In the genomic region with DNA sequence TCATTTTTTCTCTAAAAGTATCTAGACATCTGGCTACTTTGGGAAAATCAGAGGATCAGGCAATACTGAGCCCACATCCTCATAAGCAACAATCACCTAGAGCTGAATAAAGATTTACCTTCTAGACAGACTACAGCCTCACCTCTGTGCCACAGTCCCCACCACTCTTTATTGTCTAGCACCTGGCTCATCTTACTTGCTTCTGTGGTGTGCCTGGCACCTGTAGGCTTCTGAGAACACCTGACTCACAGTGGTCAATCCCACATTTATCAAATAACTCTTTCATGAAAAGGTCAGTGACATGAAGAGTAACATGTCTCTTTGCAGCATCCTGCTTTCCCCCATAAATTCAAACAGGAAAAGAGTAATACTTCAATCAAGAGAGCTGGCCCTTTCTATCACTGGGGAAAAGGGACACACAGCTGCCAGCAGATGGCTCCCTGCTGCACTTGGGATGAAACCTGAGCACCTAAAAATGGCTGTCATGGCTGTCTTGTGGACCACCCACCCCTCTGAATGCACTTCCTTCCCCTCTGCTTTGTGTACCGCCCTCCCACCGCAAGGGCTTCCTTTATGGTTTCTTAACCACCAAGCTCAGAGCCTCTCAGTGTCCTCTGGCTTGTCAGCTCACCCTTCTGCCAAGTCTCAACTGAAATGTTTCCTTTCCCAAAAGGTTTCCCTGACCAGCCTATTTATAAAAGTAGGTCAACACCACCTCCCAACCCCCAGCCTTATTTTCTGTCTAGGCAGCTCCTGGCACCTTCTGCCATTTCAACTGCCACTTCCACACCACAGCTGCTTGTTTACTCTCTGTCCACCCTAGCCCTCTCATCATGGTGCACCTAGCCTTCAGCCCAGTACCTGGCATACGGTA, we compare ENCODE assay signal across 8 cellular contexts. TPM values are rescaled to one million over a fixed set of nuclear protein-coding genes. Genes with fewer than 3 reads are reported as not detected.
DNase-seq lines count a peak whose midpoint lies in the region; ATAC-seq and TF ChIP-seq lines count a peak whose summit lies in the region.

No MANE protein-coding gene starts in this region.

- intact Hi-C loops in transverse colon (cut with DNase I; ENCODE audit: low total_unique reads) = no loop called here

- DNase-seq in GM10248 (ENCODE audit: extremely low spot score) (peak; percentile 66), NCI-H1105 (lab: John Stamatoyannopoulos, UW) (peak; percentile 20), midbrain (lab: John Stamatoyannopoulos, UW) (peak; percentile 62), transverse colon (peak; percentile 55), coronary artery (ENCODE audit: low spot score) (no peak)
- DNase-seq in activated CD4-positive, alpha-beta T cell treated with anti-CD3 and anti-CD28 coated beads, Interleukin-2, amount 50 U/mL, for 1 hour = peak; percentile 41
- DNase-seq in effector CD4-positive, alpha-beta T cell = peak; percentile 21

- CTCF ChIA-PET in GM10248 (lab: Yijun Ruan, JAX) = interaction anchor here (0.7 to 4.4 kb wide), 20 partner anchors 8 to 162 kb away, joined by 3 to 23 read pairs (median 4); a partner anchor contains a TSS

- WGBS in transverse colon (ENCODE audit: low coverage in 1 of 2), 2 donors = 44 to 70% methylated on average over 2 to 3 of the region's 3 CpGs

- H3K27ac ChIP-seq in transverse colon (no peak overlapping the region), coronary artery (no peak overlapping the region)

- POLR2A ChIA-PET in GM10248 (lab: Yijun Ruan, JAX) = no interaction called here

- no peak for TF ChIP-seq EP300 in transverse colon (IDR thresholded peaks at IDR 0.05; ENCODE audit: low read depth)

- in situ Hi-C loops in transverse colon (cut with MboI; ENCODE audit: low pct_ligation_motif_present in 1 of 4, low pct_unique_long_range_greater_than_20kb in 1 of 4, low sequenced_read_pairs in 3 of 4) = no loop called here

- no peaks in the 10 kb centered on the region for H3K27me3 ChIP-seq in transverse colon

- H3K4me1 ChIP-seq in transverse colon = peaks cover 0 to 9% (median 0%) of the 10 kb centered on the region in 4 donors

- ATAC-seq in GM21381 (IDR thresholded peaks at IDR 0.05; ENCODE audit: unreplicated experiment) = no peak

- TF ChIP-seq CTCF in GM10248 (IDR thresholded peaks at IDR 0.05; ENCODE audit: control extremely low read depth, extremely low read depth, low read depth, missing control alignments) (peak; percentile 74), transverse colon (IDR thresholded peaks at IDR 0.05) (peak in 3 of 5 experiments; percentile 14 to 28 (median 18)), coronary artery (IDR thresholded peaks at IDR 0.05) (no peak)

- TF ChIP-seq POLR2A in transverse colon (IDR thresholded peaks at IDR 0.05) = no peak

- H3K9me3 ChIP-seq in transverse colon = no peaks in the 10 kb centered on the region

- peaks cover 0 to 98% (median 46%) of the 10 kb centered on the region in 4 donors for H3K36me3 ChIP-seq in transverse colon

- H3K4me3 ChIP-seq in transverse colon = no peak overlapping the region
- H3K4me3 ChIP-seq in coronary artery = no peak overlapping the region

RNA-seq across cellular contexts. Expression of a gene that starts 9.3 kb away (rescaled TPM):
- total RNA-seq in transverse colon = 10 to 100 TPM in 3 of 4 donors, 1 to 10 TPM in 1; 5.2 to 33.7 (median 31.1) TPM

RNA-seq across cellular contexts. Expression of a gene that starts 19.2 kb away (rescaled TPM):
- 10 to 100 TPM in 1 of 4 donors, 1 to 10 TPM in 3; 3.0 to 11.4 (median 6.2) TPM for total RNA-seq in transverse colon

RNA-seq across cellular contexts. Expression of a gene that starts 19.3 kb away (rescaled TPM):
- total RNA-seq in transverse colon = 10 to 100 TPM; 29.1 to 51.2 (median 37.2) TPM
